ENCODE assay signal across 8 cellular contexts in genomic region chr5:151448038-151448985, GRCh38. TPM values are rescaled to one million over a fixed set of nuclear protein-coding genes. Genes with fewer than 3 reads are reported as not detected.
DNase-seq lines count a peak whose midpoint lies in the region; ATAC-seq, FAIRE-seq and TF ChIP-seq lines count a peak whose summit lies in the region.

No MANE protein-coding gene starts in this region.

- dilution Hi-C loops in endothelial cell of umbilical vein (cut with MboI; ENCODE audit: extremely low pct_ligation_motif_present, low sequenced_read_pairs), result no loop called here

- H3K4me3 ChIP-seq in BLaER1 (peak overlapping the region; percentile 81), LNCaP clone FGC (ENCODE audit: low read depth, low read length) (peak overlapping the region; percentile 72), endothelial cell of umbilical vein (replicated peaks in 1 of 3; ENCODE audit: insufficient read depth in 1 of 3, low read depth in 1 of 3, low read length in 3 of 3) (peak overlapping the region; percentile 24 to 68 (median 57)), muscle layer of duodenum (ENCODE audit: low read depth in 1 of 2, low read length in 2 of 2) (peak overlapping the region; percentile 80 to 98)

- peak; percentile 68 for FAIRE-seq in endothelial cell of umbilical vein (lab: Jason Lieb, UNC)

- H3K9ac ChIP-seq in BLaER1 (peak overlapping the region; percentile 78), endothelial cell of umbilical vein (replicated peaks; ENCODE audit: extremely low read depth, insufficient read depth, low read length) (peak overlapping the region; percentile 47)

- H3K27ac ChIP-seq in BLaER1 (peak overlapping the region; percentile 68; the same call in 1 of the 2 replicates), endothelial cell of umbilical vein (ENCODE audit: insufficient read depth, low read depth, low read length) (no peak overlapping the region), muscle layer of duodenum (ENCODE audit: low read length) (peak overlapping the region; percentile 75)

- H3K4me2 ChIP-seq in BLaER1 (peak overlapping the region; percentile 91), endothelial cell of umbilical vein (ENCODE audit: insufficient read depth, low read length) (peak overlapping the region; percentile 84)

- peaks cover 10% of the 10 kb centered on the region for H3K4me1 ChIP-seq in BLaER1
- H3K4me1 ChIP-seq in endothelial cell of umbilical vein (ENCODE audit: control insufficient read depth, extremely low read depth, insufficient read depth, low read length), result peaks cover 12% of the 10 kb centered on the region
- H3K4me1 ChIP-seq in muscle layer of duodenum (ENCODE audit: control insufficient read depth in 1 of 2, insufficient read depth in 2 of 2, low read length in 2 of 2), result peaks cover 8 to 9% of the 10 kb centered on the region in 2 donors

- TSS peak; percentile 37 for BruUV-seq in endothelial cell of umbilical vein (replicated peaks; lab: Mats Ljungman, UMichigan)

- no peaks in the 10 kb centered on the region for H3K79me2 ChIP-seq in endothelial cell of umbilical vein (ENCODE audit: control insufficient read depth, insufficient read depth, low read length)

- TF ChIP-seq CTCF in LNCaP clone FGC (IDR thresholded peaks at IDR 0.05; ENCODE audit: control insufficient read depth, extremely low read depth, insufficient read depth) (peak; percentile 39), endothelial cell of umbilical vein (IDR thresholded peaks at IDR 0.05; ENCODE audit: extremely low read depth in 1 of 2, insufficient read depth in 1 of 2, low read depth in 1 of 2, low read length in 2 of 2) (no peak)

- TF ChIP-seq POLR2A in endothelial cell of umbilical vein (IDR thresholded peaks at IDR 0.05; ENCODE audit: low read depth, low read length), result no peak

- DNase-seq in LNCaP clone FGC (ENCODE audit: low read depth), result no peak
- DNase-seq in activated CD4-positive, alpha-beta T cell treated with anti-CD3 and anti-CD28 coated beads for 1 hour, result peak; percentile 11
- DNase-seq in endothelial cell of umbilical vein (ENCODE audit: low read depth, low spot score), result peak; percentile 44
- DNase-seq in ureter (ENCODE audit: low spot score), result peak; percentile 44
- DNase-seq in T1000 (lab: John Stamatoyannopoulos, UW), result no peak

- H3K27me3 ChIP-seq in BLaER1 (no peaks in the 10 kb centered on the region), endothelial cell of umbilical vein (ENCODE audit: control insufficient read depth in 2 of 2, insufficient read depth in 2 of 2, low read length in 2 of 2) (peaks cover 3 to 7% of the 10 kb centered on the region in 2 experiments), muscle layer of duodenum (ENCODE audit: low read depth, low read length) (no peaks in the 10 kb centered on the region)

- no peaks in the 10 kb centered on the region for H4K20me1 ChIP-seq in BLaER1
- no peaks in the 10 kb centered on the region for H4K20me1 ChIP-seq in endothelial cell of umbilical vein (replicated peaks; ENCODE audit: control insufficient read depth, extremely low read depth, insufficient read depth, low read length)

- peak; percentile 14 for ATAC-seq in GM19397 (IDR thresholded peaks at IDR 0.05; ENCODE audit: unreplicated experiment)

- H3K9me3 ChIP-seq in BLaER1 (no peaks in the 10 kb centered on the region), endothelial cell of umbilical vein (replicated peaks; ENCODE audit: control insufficient read depth, insufficient read depth, low read length) (no peaks in the 10 kb centered on the region), muscle layer of duodenum (ENCODE audit: control insufficient read depth in 1 of 2, low read length in 2 of 2) (no peaks in the 10 kb centered on the region)

- H3K9me1 ChIP-seq in endothelial cell of umbilical vein (replicated peaks; ENCODE audit: control insufficient read depth, extremely low read depth, insufficient read depth, low read length), result no peaks in the 10 kb centered on the region

- CTCF ChIA-PET in endothelial cell of umbilical vein (lab: Charles Lee), result interaction anchor here (0.9 to 9.6 kb wide), 25 partner anchors 10 to 428 kb away, joined by 3 to 267 read pairs (median 10); partner anchors contain the start of genes G3BP1 and GPX3

- POLR2A ChIA-PET in endothelial cell of umbilical vein (lab: Charles Lee), result no interaction called here

- no peaks in the 10 kb centered on the region for H3K36me3 ChIP-seq in BLaER1
- H3K36me3 ChIP-seq in endothelial cell of umbilical vein (ENCODE audit: control insufficient read depth in 2 of 2, extremely low read depth in 1 of 2, insufficient read depth in 2 of 2, low read length in 2 of 2), result no peaks in the 10 kb centered on the region
- no peaks in the 10 kb centered on the region for H3K36me3 ChIP-seq in muscle layer of duodenum (ENCODE audit: control insufficient read depth in 1 of 2, insufficient read depth in 2 of 2, low read length in 2 of 2)

- peak overlapping the region; percentile 90 for H2AFZ ChIP-seq in endothelial cell of umbilical vein (ENCODE audit: low read depth, low read length)

- intact Hi-C loops in endothelial cell of umbilical vein (cut with micrococcal nuclease), result no loop called here

TF ChIP-seq in endothelial cell of umbilical vein, 7 proteins besides CTCF, POLR2A, EP300 and RAD21:
- TF ChIP-seq FOS (IDR thresholded peaks at IDR 0.05; ENCODE audit: borderline replicate concordance, insufficient read depth, low read length) (no peak), MAX (IDR thresholded peaks at IDR 0.05; ENCODE audit: insufficient read depth, insufficient read length) (no peak), MYC (IDR thresholded peaks at IDR 0.05; ENCODE audit: low read depth, low read length) (no peak), EZH2 (IDR thresholded peaks at IDR 0.05; ENCODE audit: borderline replicate concordance, low read depth, low read length, severe bottlenecking) (no peak), JUN (IDR thresholded peaks at IDR 0.05; ENCODE audit: borderline replicate concordance, insufficient read depth, insufficient read length, low read depth) (no peak), GATA2 (IDR thresholded peaks at IDR 0.05; ENCODE audit: insufficient read depth, insufficient read length, low read depth, low read length) (no peak), POLR2AphosphoS5 (IDR thresholded peaks at IDR 0.05; ENCODE audit: insufficient read depth, low read depth, low read length) (no peak)

RNA-seq across cellular contexts. Expression of gene SLC36A1, which starts 0.9 kb away (rescaled TPM):
- total RNA-seq in endothelial cell of umbilical vein, result 8.6 and 11.8 TPM in 2 replicates
- polyA plus RNA-seq in endothelial cell of umbilical vein, result 14.5 and 16.1 TPM in 2 replicates
- polyA plus RNA-seq in endothelial cell of umbilical vein (2011; cell fraction: cytosol; rRNA removed), result 7.7 TPM in 2 replicates
- polyA plus RNA-seq in endothelial cell of umbilical vein (2011; cell fraction: nucleus; rRNA removed), result 10.7 and 10.9 TPM in 2 replicates
- polyA plus RNA-seq in endothelial cell of umbilical vein (2012), result 4.9 and 7.1 TPM in 2 replicates
- polyA minus RNA-seq in endothelial cell of umbilical vein, result 23.5 and 25.9 TPM in 2 replicates
- polyA minus RNA-seq in endothelial cell of umbilical vein (2011; cell fraction: cytosol; rRNA and poly(A)+ RNA removed), result 13.5 TPM
- 12.9 and 16.5 TPM in 2 replicates for polyA minus RNA-seq in endothelial cell of umbilical vein (2011; cell fraction: nucleus; rRNA and poly(A)+ RNA removed)
- total RNA-seq in ureter, result 14.4 TPM

Comparison
In these comparisons a context has a peak if more than half of its experiments do, and no peak if none do; other contexts are left out.
1. DNase-seq: peak in activated CD4-positive, alpha-beta T cell treated with anti-CD3 and anti-CD28 coated beads for 1 hour (single experiment), endothelial cell of umbilical vein (single experiment) and ureter (single experiment); none in LNCaP clone FGC (single experiment) and T1000 (single experiment).
2. Peak in every context shown above with its lines, with median percentiles within 50 percentile points of each other: H3K4me3 ChIP-seq.